Comparison of ENCODE assay signal across 8 cellular contexts in genomic region chr11:77474509-77475070, GRCh38. TPM values are rescaled to one million over a fixed set of nuclear protein-coding genes. Genes with fewer than 3 reads are reported as not detected.
A peak's percentile ranks its signal among the peaks of the same experiment; 100 is the strongest.
DNase-seq lines count a peak whose midpoint lies in the region; ATAC-seq, FAIRE-seq and TF ChIP-seq lines count a peak whose summit lies in the region.

No MANE protein-coding gene starts in this region.

- H3K27me3 ChIP-seq in RWPE2 (ENCODE audit: insufficient read depth, poor library complexity, severe bottlenecking) (no peaks in the 10 kb centered on the region), pancreas (no peaks in the 10 kb centered on the region)

- peak overlapping the region; percentile 60 for H3K9ac ChIP-seq in ES-I3 (ENCODE audit: low read depth, low read length)

- FAIRE-seq in pancreas (lab: Jason Lieb, UNC), result no peak

- H3K27ac ChIP-seq in RWPE2 (ENCODE audit: poor library complexity, severe bottlenecking) (no peak overlapping the region), pancreas (peak overlapping the region; percentile 68 to 91 (median 81))

- ATAC-seq in RWPE2 (ENCODE audit: low read depth), result no peak
- ATAC-seq in pancreas, result peak in 2 of 4 donors; percentile 5 to 7
- ATAC-seq in left colon, result no peak
- ATAC-seq in HG02623 (IDR thresholded peaks at IDR 0.05; ENCODE audit: unreplicated experiment), result no peak
- no peak for ATAC-seq in GM21723 (IDR thresholded peaks at IDR 0.05; ENCODE audit: unreplicated experiment)

- DNase-seq in RWPE2 (ENCODE audit: low spot score) (no peak), epithelial cell of proximal tubule (ENCODE audit: low read depth) (peak; percentile 10), pancreas (no peak), DMS153 (lab: John Stamatoyannopoulos, UW) (no peak), left colon (no peak)

- peak overlapping the region; percentile 70 for H3K4me3 ChIP-seq in RWPE2 (ENCODE audit: severe bottlenecking)
- H3K4me3 ChIP-seq in epithelial cell of proximal tubule (ENCODE audit: low read depth, low read length), result peak overlapping the region; percentile 73
- H3K4me3 ChIP-seq in pancreas, result peak overlapping the region; percentile 69 to 88 (median 78)

- intact Hi-C loops in pancreas (cut with DNase I) (no loop called here), left colon (cut with DNase I, micrococcal nuclease) (no loop called here)

- H3K4me1 ChIP-seq in ES-I3 (ENCODE audit: insufficient read depth, low read length) (peaks cover 23% of the 10 kb centered on the region), RWPE2 (ENCODE audit: insufficient read depth, poor library complexity, severe bottlenecking) (no peaks in the 10 kb centered on the region), pancreas (peaks cover 12 to 29% (median 21%) of the 10 kb centered on the region in 3 donors)

- no peaks in the 10 kb centered on the region for H3K9me3 ChIP-seq in ES-I3 (ENCODE audit: control insufficient read depth, insufficient read depth, low read length)
- H3K9me3 ChIP-seq in RWPE2 (ENCODE audit: severe bottlenecking), result no peaks in the 10 kb centered on the region
- H3K9me3 ChIP-seq in pancreas, result no peaks in the 10 kb centered on the region

- WGBS in pancreas, 2 donors, result 5 to 6% methylated on average over 17 of the region's 17 CpGs

- H3K36me3 ChIP-seq in ES-I3 (ENCODE audit: insufficient read depth, low read length) (no peaks in the 10 kb centered on the region), RWPE2 (ENCODE audit: low read depth) (no peaks in the 10 kb centered on the region), pancreas (no peaks in the 10 kb centered on the region)

- TF ChIP-seq CTCF in RWPE2 (IDR thresholded peaks at IDR 0.05; ENCODE audit: poor library complexity, severe bottlenecking) (no peak), epithelial cell of proximal tubule (conservative IDR thresholded peaks at IDR 0.05; ENCODE audit: low read depth, low read length) (no peak), pancreas (IDR thresholded peaks at IDR 0.05) (no peak)

RNA-seq across cellular contexts. Expression of gene PAK1, which starts 0.7 kb away (rescaled TPM):
- 26.0 and 38.8 TPM in 2 replicates for total RNA-seq in epithelial cell of proximal tubule
- 10 to 100 TPM; 18.0 to 40.0 (median 22.3) TPM for total RNA-seq in pancreas
- polyA plus RNA-seq in pancreas, result 10 to 100 TPM in 1 of 2 donors, 1 to 10 TPM in 1; 9.0 to 15.1 TPM
- total RNA-seq in left colon, result 100 to 1,000 TPM; 110 to 124 TPM
